Comparison of ENCODE assay signal across 24 cellular contexts in genomic region chr18:9974279-9974915, GRCh38.
A peak's percentile ranks its signal among the peaks of the same experiment; 100 is the strongest.
DNase-seq lines count a peak whose midpoint lies in the region; ATAC-seq and TF ChIP-seq lines count a peak whose summit lies in the region.
"Had no signal": no experiment of that assay in that cellular context is flagged by ENCODE, and none has a peak within 500 bp of the region (broad histone marks: within the 10 kb centered on the region; RNA-seq: fewer than 3 reads in every experiment).

No MANE protein-coding gene starts in this region.

- no peaks in the 10 kb centered on the region for H3K79me2 ChIP-seq in osteoblast (ENCODE audit: insufficient read depth, low read length)

- peaks cover 6% of the 10 kb centered on the region for H3K27me3 ChIP-seq in osteoblast (ENCODE audit: insufficient read depth, low read length)
- H3K27me3 ChIP-seq: BLaER1, Peyer's patch had no signal

- no peak overlapping the region for H2AFZ ChIP-seq in osteoblast (ENCODE audit: low read length)
- H2AFZ ChIP-seq: GM23338 had no signal

- DNase-seq in AG08396 (ENCODE audit: low spot score) (peak; percentile 24), HFFc6 (peak; percentile 7), fibroblast of gingiva (ENCODE audit: low read depth) (peak; percentile 26), osteoblast (ENCODE audit: insufficient read length, low spot score, missing footprints) (peak; percentile 13), mucosa of descending colon (no peak)
- DNase-seq: 8988T; Caco-2; CD4-positive, alpha-beta memory T cell; DMS 273 treated with DMSO at 0.1 percent for 48 hours; DND-41; KG1; NCI-H1105; NCI-H146; NCI-H2029 treated with DMSO at 0.1 percent for 48 hours; NCI-H2171; NCI-H345; NCI-H524 treated with DMSO at 0.1 percent for 48 hours; Peyer's patch had no signal

- peaks cover 21% of the 10 kb centered on the region for H3K4me1 Mint-ChIP-seq in HFFc6 (ENCODE audit: low read depth)

- H3K4me1 ChIP-seq in osteoblast (ENCODE audit: insufficient read depth, low read length) (no peaks in the 10 kb centered on the region), mucosa of descending colon (ENCODE audit: low read depth) (no peaks in the 10 kb centered on the region)
- H3K4me1 ChIP-seq: Caco-2, HAP-1, Peyer's patch had no signal

- H4K20me1 ChIP-seq in osteoblast (ENCODE audit: insufficient read depth, low read length): no peaks in the 10 kb centered on the region

- H3K4me3 ChIP-seq in osteoblast (ENCODE audit: insufficient read depth, low read length) (no peak overlapping the region), mucosa of descending colon (no peak overlapping the region)
- H3K4me3 ChIP-seq: BLaER1, GM23338, HAP-1, Peyer's patch had no signal

- TF ChIP-seq CTCF in HFFc6 (IDR thresholded peaks at IDR 0.05): no peak
- TF ChIP-seq CTCF in osteoblast (IDR thresholded peaks at IDR 0.05; ENCODE audit: extremely low read depth, low read depth, low read length): no peak
- no peak for TF ChIP-seq CTCF in mucosa of descending colon (IDR thresholded peaks at IDR 0.05)

- H3K36me3 Mint-ChIP-seq in HFFc6 (ENCODE audit: low read depth): peaks cover 22% of the 10 kb centered on the region

- H3K27ac Mint-ChIP-seq in HFFc6: peak overlapping the region; percentile 24; the same call in 1 of the 2 replicates
- H3K27ac Mint-ChIP-seq: CD4-positive, alpha-beta memory T cell; GM23338 had no signal

- H3K27me3 Mint-ChIP-seq in HFFc6 (ENCODE audit: insufficient read depth): peaks cover 2% of the 10 kb centered on the region; the same call in 1 of the 2 replicates

- H3K27ac ChIP-seq in osteoblast (ENCODE audit: low read depth, low read length): no peak overlapping the region
- H3K27ac ChIP-seq: BLaER1, Peyer's patch had no signal

- no peak overlapping the region for H3K4me3 Mint-ChIP-seq in HFFc6
- H3K4me3 Mint-ChIP-seq: CD4-positive, alpha-beta memory T cell; GM23338 had no signal

- intact Hi-C loops in mucosa of descending colon (cut with DNase I, micrococcal nuclease): loop anchor here in 1 of 2 donors (10.0 kb wide), 1 partner anchor 540 kb away; no protein-coding TSS in a partner anchor

- peaks cover 32% of the 10 kb centered on the region for H3K9me3 Mint-ChIP-seq in HFFc6

- no peak overlapping the region for H3K4me2 ChIP-seq in osteoblast (ENCODE audit: insufficient read depth, low read length)
- H3K4me2 ChIP-seq: BLaER1, GM23338 had no signal

- ATAC-seq in GM21528 (IDR thresholded peaks at IDR 0.05; ENCODE audit: low FRiP score, unreplicated experiment): no peak
- ATAC-seq in HG03520 (IDR thresholded peaks at IDR 0.05; ENCODE audit: unreplicated experiment): no peak
- ATAC-seq in HG03097 (IDR thresholded peaks at IDR 0.05; ENCODE audit: low FRiP score, unreplicated experiment): no peak
- no peak for ATAC-seq in mucosa of descending colon
- ATAC-seq: GM23338 had no signal

- H3K9me3 ChIP-seq in osteoblast (ENCODE audit: low read depth, low read length) (peaks cover 3% of the 10 kb centered on the region), mucosa of descending colon (peaks cover 10% of the 10 kb centered on the region)

- no peaks in the 10 kb centered on the region for H3K36me3 ChIP-seq in osteoblast (ENCODE audit: insufficient read depth, low read length)
- H3K36me3 ChIP-seq in mucosa of descending colon (ENCODE audit: low read depth): no peaks in the 10 kb centered on the region
- H3K36me3 ChIP-seq: BLaER1, HAP-1, Peyer's patch had no signal

Comparison
In these comparisons a context has a peak if more than half of its experiments do, and no peak if none do; other contexts are left out.
1. DNase-seq: peak in AG08396 (single experiment), HFFc6 (single experiment), fibroblast of gingiva (single experiment) and osteoblast (single experiment); none in mucosa of descending colon (0 of 3).